Comparison of ENCODE assay signal across 26 cellular contexts in the genomic region with DNA sequence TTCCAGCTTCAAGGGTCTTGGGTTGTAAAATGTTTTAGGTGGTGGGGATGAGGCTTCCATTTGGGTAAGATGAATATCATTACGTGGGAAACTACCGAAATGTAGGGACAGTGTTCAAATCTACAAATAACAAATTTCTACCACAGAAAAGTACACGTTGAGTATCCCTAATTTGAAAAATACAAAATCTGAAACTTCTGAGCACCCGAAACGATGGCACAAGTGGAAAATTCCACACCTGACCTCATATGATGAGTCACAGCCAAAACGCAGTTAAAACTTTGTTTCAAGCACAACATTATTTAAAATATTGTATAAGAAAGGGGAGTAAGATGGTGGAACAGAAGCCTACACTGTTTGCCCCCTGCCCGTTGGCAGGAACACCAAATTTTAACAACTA. TPM values are rescaled to one million over a fixed set of nuclear protein-coding genes. Genes with fewer than 3 reads are reported as not detected.
"Had no signal": no experiment of that assay in that cellular context is flagged by ENCODE, and none has a peak within 500 bp of the region (broad histone marks: within the 10 kb centered on the region; RNA-seq: fewer than 3 reads in every experiment).

No MANE protein-coding gene starts in this region.

- H3K4me3 Mint-ChIP-seq: effector memory CD8-positive, alpha-beta T cell; natural killer cell had no signal

- H3K9me3 ChIP-seq: gastroesophageal sphincter, left ventricle myocardium inferior, right atrium auricular region, thyroid gland, upper lobe of left lung, vagina had no signal

- H3K9me3 Mint-ChIP-seq: effector memory CD8-positive, alpha-beta T cell; natural killer cell had no signal

- H3K79me2 ChIP-seq: hepatocyte had no signal

- H3K27me3 ChIP-seq: hepatocyte, right atrium auricular region, thyroid gland, upper lobe of left lung, vagina had no signal

- ATAC-seq: effector memory CD8-positive, alpha-beta T cell; gastroesophageal sphincter; natural killer cell had no signal

- H3K4me3 ChIP-seq: gastroesophageal sphincter, hepatocyte, left ventricle myocardium inferior, lung, right atrium auricular region, thyroid gland, upper lobe of left lung, vagina had no signal

- H2AFZ ChIP-seq: hepatocyte had no signal

- H3K36me3 Mint-ChIP-seq: natural killer cell had no signal

- H3K36me3 ChIP-seq: gastroesophageal sphincter, left ventricle myocardium inferior, right atrium auricular region, thyroid gland, upper lobe of left lung, vagina, WERI-Rb-1 had no signal

- H3K4me1 ChIP-seq: gastroesophageal sphincter, left ventricle myocardium inferior, right atrium auricular region, thyroid gland, upper lobe of left lung, vagina had no signal

- DNase-seq: activated naive CD4-positive, alpha-beta T cell; activated T-cell treated with anti-CD3 and anti-CD28 coated beads for 4 hours; amygdala; caudate nucleus; cortex of kidney; effector memory CD8-positive, alpha-beta T cell; erythroblast; islet precursor cell; left ventricle myocardium inferior; mesendoderm; natural killer cell; stimulated activated CD4-positive, alpha-beta T cell treated with anti-CD3 and anti-CD28 coated beads, Interleukin-15, amount 100 ng/mL, for 24 hours; stimulated activated CD4-positive, alpha-beta T cell treated with anti-CD3 and anti-CD28 coated beads, Interleukin-2, amount 100 ng/mL, for 24 hours; stimulated activated naive CD4-positive, alpha-beta T cell treated with Interleukin-2 at 50 U/mL for 16 hours; substantia nigra; T1000; thyroid gland; upper lobe of left lung; WERI-Rb-1 had no signal

- H3K4me2 ChIP-seq: hepatocyte had no signal

- H3K27ac ChIP-seq: gastroesophageal sphincter, hepatocyte, left ventricle myocardium inferior, right atrium auricular region, thyroid gland, upper lobe of left lung, vagina, WERI-Rb-1 had no signal

RNA-seq across cellular contexts. Expression of gene FNDC7, which starts 43.0 kb away (rescaled TPM):
- total RNA-seq: chondrocyte, gastroesophageal sphincter, hepatocyte, left ventricle myocardium inferior, omental fat pad, right atrium auricular region, thyroid gland, vagina had no signal
